12 cellular contexts compared by ENCODE assay signal in the genomic region with DNA sequence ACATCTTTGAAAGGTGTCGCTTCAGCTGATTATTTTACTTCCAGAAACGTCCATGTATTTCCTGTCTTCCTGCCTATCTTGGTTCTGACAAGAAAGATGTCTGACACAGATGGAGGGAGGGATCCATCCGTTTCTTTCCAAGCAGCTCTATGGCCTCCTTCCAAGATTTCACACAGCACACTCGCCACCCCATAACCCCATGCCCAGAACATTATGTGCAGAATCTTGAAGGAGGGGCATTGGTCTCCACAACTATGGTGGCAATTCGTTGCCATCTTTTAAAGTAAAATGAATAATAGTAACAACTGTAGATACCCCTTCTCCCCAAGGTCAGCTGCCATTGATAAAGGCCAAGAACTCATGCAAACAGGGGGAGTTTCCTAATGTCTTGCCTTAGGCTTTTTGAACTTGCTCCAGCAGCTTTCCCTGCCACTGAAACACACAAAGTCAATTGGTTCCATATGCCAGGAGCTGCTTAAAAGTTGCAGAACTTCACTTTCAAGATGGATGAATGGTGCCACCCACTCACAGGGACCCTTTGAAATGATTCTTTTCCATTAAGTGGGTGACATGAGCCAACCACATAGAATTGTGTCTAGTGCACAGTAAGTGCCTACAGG.
"Had no signal": no experiment of that assay in that cellular context is flagged by ENCODE, and none has a peak within 500 bp of the region (broad histone marks: within the 10 kb centered on the region; RNA-seq: fewer than 3 reads in every experiment).

No MANE protein-coding gene starts in this region.

- DNase-seq: activated CD4-positive, alpha-beta T cell treated with anti-CD3 and anti-CD28 coated beads, Interleukin-2, amount 50 U/mL, for 4 hours; activated naive CD4-positive, alpha-beta T cell; activated T-cell treated with anti-CD3 and anti-CD28 coated beads for 4 hours; colonic mucosa; heart right ventricle; left cardiac atrium; pancreas; stimulated activated CD4-positive, alpha-beta T cell treated with anti-CD3 and anti-CD28 coated beads, Interleukin-12 subunit alpha, Interleukin-12 subunit beta, amount 100 ng/mL, for 4 hours; stimulated activated CD4-positive, alpha-beta T cell treated with anti-CD3 and anti-CD28 coated beads, Interleukin-2, amount 100 ng/mL, for 24 hours; T1000 had no signal

- ATAC-seq: activated CD4-positive, CD25-positive, alpha-beta regulatory T cell treated with anti-CD3 and anti-CD28 coated beads, Interleukin-2, amount 50 U/mL, for 24 hours; gastroesophageal sphincter; pancreas had no signal
